Comparison of ENCODE assay signal across 2 cellular contexts in genomic region chr18:12416108-12416729, GRCh38.
A peak's percentile ranks its signal among the peaks of the same experiment; 100 is the strongest.
TF ChIP-seq lines count a peak whose summit lies in the region.

No MANE protein-coding gene starts in this region.

TF ChIP-seq in GM23338, 12 proteins besides CTCF, POLR2A, EP300 and RAD21:
- TF ChIP-seq STAT1 (IDR thresholded peaks at IDR 0.05; ENCODE audit: unreplicated experiment) = no peak

TF ChIP-seq in K562, 482 proteins besides CTCF, POLR2A, EP300 and RAD21:
- TF ChIP-seq ZNF384 (IDR thresholded peaks at IDR 0.05; ENCODE audit: low read depth, low read length) (no peak), ZNF121 (CRISPR knock-in tag; conservative IDR thresholded peaks at IDR 0.05) (peak; percentile 61), ELK1 (CRISPR knock-in tag; IDR thresholded peaks at IDR 0.05) (no peak), HDAC8 (tag; IDR thresholded peaks at IDR 0.05) (no peak), GATAD2A (IDR thresholded peaks at IDR 0.05) (no peak), ZNF143 (CRISPR knock-in tag; IDR thresholded peaks at IDR 0.05) (no peak)
TF ChIP-seq in K562: peak in this region for 1.
